31 cellular contexts compared by ENCODE assay signal in genomic region chr7:92460510-92460909, GRCh38. TPM values are rescaled to one million over a fixed set of nuclear protein-coding genes. Genes with fewer than 3 reads are reported as not detected.
DNase-seq lines count a peak whose midpoint lies in the region; ATAC-seq, FAIRE-seq and TF ChIP-seq lines count a peak whose summit lies in the region.
"Had no signal": no experiment of that assay in that cellular context is flagged by ENCODE, and none has a peak within 500 bp of the region (broad histone marks: within the 10 kb centered on the region; RNA-seq: fewer than 3 reads in every experiment).

No MANE protein-coding gene starts in this region.

- H3K27ac ChIP-seq in K562 (ENCODE audit: extremely low read depth, low read depth, low read length) (no peak overlapping the region), subcutaneous abdominal adipose tissue (ENCODE audit: low read depth, low read length) (peak overlapping the region; percentile 17)
- H3K27ac ChIP-seq: BLaER1 treated with 17β-estradiol and CSF1 and Interleukin-3, amounts not matched to agents 10 nM and 100 nM had no signal

- H3K27me3 ChIP-seq in K562 (ENCODE audit: control insufficient read depth in 2 of 2, insufficient read depth in 2 of 2, low read length in 2 of 2) (no peaks in the 10 kb centered on the region), subcutaneous abdominal adipose tissue (ENCODE audit: control insufficient read depth in 5 of 5, insufficient read depth in 4 of 5, low read length in 5 of 5) (no peaks in the 10 kb centered on the region)
- H3K27me3 ChIP-seq: BLaER1 treated with 17β-estradiol and CSF1 and Interleukin-3, amounts not matched to agents 10 nM and 100 nM had no signal

- peak; percentile 8 for DNase-seq in NCI-H510A treated with DMSO at 0.1 percent for 48 hours (lab: John Stamatoyannopoulos, UW)
- no peak for DNase-seq in NCI-H510A (lab: John Stamatoyannopoulos, UW)
- DNase-seq in DMS53 treated with DMSO at 0.1 percent for 48 hours (lab: John Stamatoyannopoulos, UW; ENCODE audit: unreplicated experiment) = peak; percentile 43
- no peak for DNase-seq in K562 (ENCODE audit: extremely low read depth in 1 of 4, low spot score in 3 of 4)
- no peak for DNase-seq in NCI-H1436 (lab: John Stamatoyannopoulos, UW)
- DNase-seq in KBM-7 = no peak
- DNase-seq: AML-193; CD4-positive, alpha-beta T cell; GF-D8; MM.1S; NCI-H1694; NCI-H2081; NCI-H2171 treated with DMSO at 0.1 percent for 48 hours; NCI-H345; NCI-H524 treated with DMSO at 0.1 percent for 48 hours; NCI-H774; RPMI8226; SHP77; T-cell had no signal

- FAIRE-seq in K562 (lab: Jason Lieb, UNC) = no peak
- FAIRE-seq: A204.1, D721Med, GM12891, H54, HepG2 had no signal

- peak overlapping the region; percentile 86; the same call in 1 of the 2 replicates for H2AFZ ChIP-seq in K562 (ENCODE audit: low read depth, low read length)

- no peak for TF ChIP-seq CTCF in K562 (IDR thresholded peaks at IDR 0.05 in 2 of 3, conservative IDR thresholded peaks at IDR 0.05 in 1 of 3; ENCODE audit: insufficient read depth in 2 of 3, low read depth in 1 of 3, low read length in 3 of 3)

- in situ Hi-C loops in K562 (cut with MboI) = no loop called here
- in situ Hi-C loops in KBM-7 (cut with MboI; ENCODE audit: low pct_unique_long_range_greater_than_20kb, low sequenced_read_pairs) = no loop called here

- no peaks in the 10 kb centered on the region for H3K9me1 ChIP-seq in K562 (ENCODE audit: control insufficient read depth, insufficient read depth, low read length)

- H3K9me3 ChIP-seq in K562 (replicated peaks; ENCODE audit: control insufficient read depth, insufficient read depth, low read depth, low read length) (no peaks in the 10 kb centered on the region), subcutaneous abdominal adipose tissue (ENCODE audit: control insufficient read depth in 5 of 5, low read length in 5 of 5) (no peaks in the 10 kb centered on the region)
- H3K9me3 ChIP-seq: BLaER1 treated with 17β-estradiol and CSF1 and Interleukin-3, amounts not matched to agents 10 nM and 100 nM had no signal

- H3K79me2 ChIP-seq in K562 (ENCODE audit: control insufficient read depth, insufficient read depth, low read length) = no peaks in the 10 kb centered on the region

- H3K4me1 ChIP-seq in K562 (replicated peaks in 1 of 2; ENCODE audit: control insufficient read depth in 2 of 2, insufficient read depth in 2 of 2, low read length in 2 of 2) (peaks cover 0 to 4% of the 10 kb centered on the region in 2 experiments; a peak in 2 of 5 replicates), subcutaneous abdominal adipose tissue (ENCODE audit: control insufficient read depth in 5 of 5, insufficient read depth in 5 of 5, low read length in 5 of 5) (peaks cover 0 to 17% (median 8%) of the 10 kb centered on the region in 5 donors)
- H3K4me1 ChIP-seq: BLaER1 treated with 17β-estradiol and CSF1 and Interleukin-3, amounts not matched to agents 10 nM and 100 nM had no signal

- no peak overlapping the region for H3K4me2 ChIP-seq in K562 (ENCODE audit: insufficient read depth, low read length)
- H3K4me2 ChIP-seq: BLaER1 treated with 17β-estradiol and CSF1 and Interleukin-3, amounts not matched to agents 10 nM and 100 nM had no signal

- ATAC-seq in K562 (no peak), GM18498 (IDR thresholded peaks at IDR 0.05; ENCODE audit: unreplicated experiment) (no peak)
- ATAC-seq: T-cell had no signal

- no peak for TF ChIP-seq RAD21 in K562 (CRISPR knock-in tag; conservative IDR thresholded peaks at IDR 0.05 in 1 of 2, IDR thresholded peaks at IDR 0.05 in 1 of 2)

- no peak for TF ChIP-seq EP300 in K562 (IDR thresholded peaks at IDR 0.05; ENCODE audit: low read length)

- CTCF ChIA-PET in K562 (lab: Yijun Ruan, JAX; ENCODE audit: low intra/inter-chr PET ratio) = interaction anchor here (1.0 kb wide), 1 partner anchor 580 kb away, joined by 4 read pairs; the partner anchor contains the start of gene MTERF1

- no peak for TF ChIP-seq POLR2A in K562 (conservative IDR thresholded peaks at IDR 0.05)

- H3K36me3 ChIP-seq in K562 (ENCODE audit: control insufficient read depth, insufficient read depth, low read length) (peaks cover 25% of the 10 kb centered on the region), subcutaneous abdominal adipose tissue (ENCODE audit: control insufficient read depth in 5 of 5, insufficient read depth in 5 of 5, low read length in 5 of 5) (peaks cover 11 to 47% (median 21%) of the 10 kb centered on the region in 5 donors)

- POLR2A ChIA-PET in K562 (lab: Yijun Ruan, JAX) = interaction anchor here (1.4 to 2.0 kb wide), 2 partner anchors 10 to 13 kb away, joined by 5 to 15 read pairs; partner anchors contain the start of gene GATAD1

- H3K9ac ChIP-seq in K562 (ENCODE audit: insufficient read depth in 1 of 2, low read depth in 2 of 2, low read length in 2 of 2) (no peak overlapping the region), subcutaneous abdominal adipose tissue (ENCODE audit: low read length in 5 of 5) (peak overlapping the region in 1 of 5 donors; percentile 4)

- intact Hi-C loops in K562 (cut with micrococcal nuclease) = loop anchor here (2.0 kb wide), 1 partner anchor 580 kb away; the partner anchor contains the start of gene MTERF1

- WGBS in K562 (ENCODE audit: insufficient coverage, low coverage, missing lambda C conversion rate) = 70% methylated on average over 4 of the region's 4 CpGs

- no peak overlapping the region for H3K4me3 ChIP-seq in K562
- no peak overlapping the region for H3K4me3 ChIP-seq in subcutaneous abdominal adipose tissue (ENCODE audit: low read depth in 1 of 5, low read length in 5 of 5)
- H3K4me3 ChIP-seq: BLaER1 treated with 17β-estradiol and CSF1 and Interleukin-3, amounts not matched to agents 10 nM and 100 nM had no signal

- no TSS peak for BruUV-seq in K562 (replicated peaks; lab: Mats Ljungman, UMichigan)

- H4K20me1 ChIP-seq in K562 (replicated peaks; ENCODE audit: control insufficient read depth, insufficient read depth, low read length) = no peaks in the 10 kb centered on the region

TF ChIP-seq in K562, 482 proteins besides CTCF, POLR2A, EP300 and RAD21 (continues in another document):
- TF ChIP-seq FOXO4 (CRISPR knock-in tag; IDR thresholded peaks at IDR 0.05) (no peak), ZNF347 (CRISPR knock-in tag; IDR thresholded peaks at IDR 0.05; ENCODE audit: low read depth) (no peak), PTRF (tag; IDR thresholded peaks at IDR 0.05) (no peak)

RNA-seq across cellular contexts. Expression of gene GATAD1, which starts 13.2 kb away (rescaled TPM):
- 74.9 and 145 TPM in 2 replicates for total RNA-seq in K562 (2011; cell fraction: chromatin; rRNA removed; ENCODE audit: low replicate concordance)
- total RNA-seq in K562 (2011; cell fraction: nucleolus; rRNA removed) = 54.0 and 59.3 TPM in 2 replicates
- total RNA-seq in K562 (2011; cell fraction: nucleoplasm; rRNA removed) = 82.3 and 137 TPM in 2 replicates
- total RNA-seq in K562 (2014; rRNA removed) = 24.6 and 34.7 TPM in 2 replicates
- 34.3 and 37.4 TPM in 2 replicates for total RNA-seq in K562 (2014; rRNA removed; fragmentation: Illumina TruSeq; extraction: Trizol)
- total RNA-seq in K562 (2015; rRNA removed; fragmentation: Illumina TruSeq; extraction: Trizol) = 34.6 and 37.1 TPM in 2 replicates
- total RNA-seq in K562 (2021) = 25.0 and 27.5 TPM in 2 replicates
- 54.9 and 67.7 TPM in 2 replicates for polyA plus RNA-seq in K562 (2011; rRNA removed)
- polyA plus RNA-seq in K562 (2011; cell fraction: cytosol; rRNA removed) = 21.4 and 35.1 TPM in 2 replicates
- polyA plus RNA-seq in K562 (2011; cell fraction: nucleus; rRNA removed) = 47.7 TPM in 2 replicates
- 19.0 and 41.6 TPM in 2 replicates for polyA plus RNA-seq in K562 (2012)
- 34.1 and 40.8 TPM in 2 replicates for polyA plus RNA-seq in K562 (2014; fragmentation: Illumina TruSeq; extraction: Trizol)
- 1 to 10 TPM; 9.3 to 9.4 TPM for polyA plus RNA-seq in K562 (2014; fragmentation: Nextera tagmentation; extraction: Ambion mirVana)
- polyA plus RNA-seq in K562 (2014; rRNA removed) = 37.2 and 39.2 TPM in 2 replicates
- 44.5 and 46.3 TPM in 2 replicates for polyA minus RNA-seq in K562 (2011; rRNA and poly(A)+ RNA removed)
- 13.2 and 19.8 TPM in 2 replicates for polyA minus RNA-seq in K562 (2011; cell fraction: cytosol; rRNA and poly(A)+ RNA removed)
- 59.0 and 88.5 TPM in 2 replicates for polyA minus RNA-seq in K562 (2011; cell fraction: nucleus; rRNA and poly(A)+ RNA removed)

RNA-seq across cellular contexts. Expression of gene ERVW-1, which starts 17.2 kb away (rescaled TPM):
- 0.14 TPM in 1 of 2 replicates, not detected in the other for total RNA-seq in K562 (2011; cell fraction: chromatin; rRNA removed; ENCODE audit: low replicate concordance)
- not detected in 2 replicates for total RNA-seq in K562 (2011; cell fraction: nucleolus; rRNA removed)
- 0.44 TPM in 1 of 2 replicates, not detected in the other for total RNA-seq in K562 (2011; cell fraction: nucleoplasm; rRNA removed)
- total RNA-seq in K562 (2014; rRNA removed) = not detected in 2 replicates
- not detected in 2 replicates for total RNA-seq in K562 (2014; rRNA removed; fragmentation: Illumina TruSeq; extraction: Trizol)
- total RNA-seq in K562 (2015; rRNA removed; fragmentation: Illumina TruSeq; extraction: Trizol) = 0.04 TPM in 1 of 2 replicates, not detected in the other
- not detected in 2 replicates for total RNA-seq in K562 (2021)
- polyA plus RNA-seq in K562 (2011; rRNA removed) = not detected in 2 replicates
- not detected in 2 replicates for polyA plus RNA-seq in K562 (2011; cell fraction: cytosol; rRNA removed)
- polyA plus RNA-seq in K562 (2011; cell fraction: nucleus; rRNA removed) = not detected in 2 replicates
- 0.13 and 0.43 TPM in 2 replicates for polyA plus RNA-seq in K562 (2012)
- not detected in 2 replicates for polyA plus RNA-seq in K562 (2014; fragmentation: Illumina TruSeq; extraction: Trizol)
- polyA plus RNA-seq in K562 (2014; fragmentation: Nextera tagmentation; extraction: Ambion mirVana) = not detected
- polyA plus RNA-seq in K562 (2014; rRNA removed) = not detected in 2 replicates
- polyA minus RNA-seq in K562 (2011; rRNA and poly(A)+ RNA removed) = not detected in 2 replicates
- not detected in 2 replicates for polyA minus RNA-seq in K562 (2011; cell fraction: cytosol; rRNA and poly(A)+ RNA removed)
- polyA minus RNA-seq in K562 (2011; cell fraction: nucleus; rRNA and poly(A)+ RNA removed) = not detected in 2 replicates
- total RNA-seq: CD4-positive, alpha-beta T cell; HepG2; HT1080; LHCN-M2; SK-MEL-5 had no signal
- polyA plus RNA-seq: AG04450, HepG2 had no signal

Comparison
In these comparisons a context has a peak if more than half of its experiments do, and no peak if none do; other contexts are left out.
1. DNase-seq: peak in NCI-H510A treated with DMSO at 0.1 percent for 48 hours (single experiment) and DMS53 treated with DMSO at 0.1 percent for 48 hours (single experiment); none in NCI-H510A (single experiment), K562 (0 of 4), NCI-H1436 (single experiment) and KBM-7 (single experiment).